In the genomic region with DNA sequence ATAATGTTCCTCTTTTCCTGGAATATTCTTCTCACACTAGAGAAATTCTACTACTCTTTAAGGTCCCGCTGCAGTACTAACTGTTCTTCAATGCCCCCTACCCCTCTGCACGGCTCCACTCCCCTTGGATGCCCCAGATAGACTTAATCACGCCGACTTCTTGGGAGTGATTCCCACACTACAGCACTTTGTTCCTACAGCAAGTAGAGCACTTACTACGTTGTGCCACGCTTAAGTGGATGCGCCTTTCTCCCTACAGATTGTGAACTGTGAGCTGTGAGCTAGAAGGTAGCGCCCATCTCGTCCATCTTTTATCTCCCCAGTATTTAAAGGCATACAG, we compare ENCODE assay signal across 8 cellular contexts.
DNase-seq lines count a peak whose midpoint lies in the region; ATAC-seq and TF ChIP-seq lines count a peak whose summit lies in the region.

No MANE protein-coding gene starts in this region.

- peaks cover 38% of the 10 kb centered on the region for H3K4me1 Mint-ChIP-seq in nephron

- ATAC-seq in HG02588 (IDR thresholded peaks at IDR 0.05; ENCODE audit: unreplicated experiment) (no peak), HG02885 (IDR thresholded peaks at IDR 0.05; ENCODE audit: poor library complexity, unreplicated experiment) (no peak), GM21515 (IDR thresholded peaks at IDR 0.05; ENCODE audit: unreplicated experiment) (no peak)

- no peak for DNase-seq in hepatic stellate cell (ENCODE audit: low spot score)

- H3K27ac Mint-ChIP-seq in nephron, result peak overlapping the region; percentile 91 to 99 (median 98)

- no peaks in the 10 kb centered on the region for H3F3A ChIP-seq in Loucy (ENCODE audit: low read depth)

- no peaks in the 10 kb centered on the region for H4K20me1 ChIP-seq in BLaER1 treated with 17β-estradiol and CSF1 and Interleukin-3, amounts not matched to agents 10 nM and 100 nM
- no peaks in the 10 kb centered on the region for H4K20me1 ChIP-seq in Loucy (ENCODE audit: insufficient read depth, low read length, poor library complexity, severe bottlenecking)

- peaks cover 44 to 48% (median 46%) of the 10 kb centered on the region in 11 experiments for H3K9me3 ChIP-seq in BLaER1 treated with 17β-estradiol and CSF1 and Interleukin-3, amounts not matched to agents 10 nM and 100 nM (replicated peaks in 1 of 11)
- peaks cover 22% of the 10 kb centered on the region for H3K9me3 ChIP-seq in Loucy (ENCODE audit: insufficient read depth, low read depth, low read length)

- peak overlapping the region; percentile 69 to 94 (median 78) for H3K4me3 ChIP-seq in BLaER1 treated with 17β-estradiol and CSF1 and Interleukin-3, amounts not matched to agents 10 nM and 100 nM
- peak overlapping the region; percentile 87 for H3K4me3 ChIP-seq in Loucy (ENCODE audit: low read length, poor library complexity, severe bottlenecking)

- peaks cover 0 to 5% (median 0%) of the 10 kb centered on the region in 11 experiments; a peak in 2 of 22 replicates for H3K27me3 ChIP-seq in BLaER1 treated with 17β-estradiol and CSF1 and Interleukin-3, amounts not matched to agents 10 nM and 100 nM
- H3K27me3 ChIP-seq in Loucy (ENCODE audit: insufficient read depth, low read length, poor library complexity, severe bottlenecking), result peaks cover 6% of the 10 kb centered on the region

- peaks cover 36 to 43% (median 40%) of the 10 kb centered on the region in 10 experiments for H3K4me1 ChIP-seq in BLaER1 treated with 17β-estradiol and CSF1 and Interleukin-3, amounts not matched to agents 10 nM and 100 nM
- H3K4me1 ChIP-seq in Loucy (ENCODE audit: insufficient read depth, low read length, poor library complexity, severe bottlenecking), result peaks cover 32% of the 10 kb centered on the region

- peaks cover 6% of the 10 kb centered on the region for H3K27me3 Mint-ChIP-seq in nephron (ENCODE audit: low read depth)

- H2AFZ ChIP-seq in Loucy (ENCODE audit: low read length), result peak overlapping the region; percentile 70; the same call in 1 of the 2 replicates

- no peaks in the 10 kb centered on the region for H3K9me2 ChIP-seq in Loucy (replicated peaks; ENCODE audit: low read depth, low read length)

- peaks cover 46 to 50% (median 46%) of the 10 kb centered on the region in 11 experiments for H3K36me3 ChIP-seq in BLaER1 treated with 17β-estradiol and CSF1 and Interleukin-3, amounts not matched to agents 10 nM and 100 nM
- H3K36me3 ChIP-seq in Loucy (ENCODE audit: insufficient read depth, low read length), result peaks cover 33% of the 10 kb centered on the region

- peak overlapping the region; percentile 89 to 99 (median 99) for H3K4me3 Mint-ChIP-seq in nephron

- peaks cover 68% of the 10 kb centered on the region for H3K36me3 Mint-ChIP-seq in nephron (ENCODE audit: low read depth)

- peaks cover 55% of the 10 kb centered on the region for H3K79me2 ChIP-seq in Loucy (ENCODE audit: insufficient read depth, low read length)

- H3K27ac ChIP-seq in BLaER1 treated with 17β-estradiol and CSF1 and Interleukin-3, amounts not matched to agents 10 nM and 100 nM, result peak overlapping the region; percentile 69 to 97 (median 93); a peak in 20 of 22 replicates
- H3K27ac ChIP-seq in cingulate gyrus (ENCODE audit: low read depth, low read length), result peak overlapping the region; percentile 88

- H3K9me3 Mint-ChIP-seq in nephron, result peaks cover 48% of the 10 kb centered on the region

- TF ChIP-seq CTCF in Loucy (conservative IDR thresholded peaks at IDR 0.05; ENCODE audit: low read length), result no peak
- TF ChIP-seq CTCF in nephron (IDR thresholded peaks at IDR 0.05; ENCODE audit: unreplicated experiment in 3 of 3), result no peak

- H3K9ac ChIP-seq in BLaER1 treated with 17β-estradiol and CSF1 and Interleukin-3, amounts not matched to agents 10 nM and 100 nM, result peak overlapping the region; percentile 82 to 96 (median 91)
- H3K9ac ChIP-seq in Loucy (ENCODE audit: low read depth, low read length, poor library complexity, severe bottlenecking), result peak overlapping the region; percentile 74

- peak overlapping the region; percentile 74 to 97 (median 93) for H3K4me2 ChIP-seq in BLaER1 treated with 17β-estradiol and CSF1 and Interleukin-3, amounts not matched to agents 10 nM and 100 nM
- H3K4me2 ChIP-seq in Loucy (ENCODE audit: low read depth, low read length, poor library complexity, severe bottlenecking), result peak overlapping the region; percentile 83
